Comparison of ENCODE assay signal across 12 cellular contexts in the genomic region with DNA sequence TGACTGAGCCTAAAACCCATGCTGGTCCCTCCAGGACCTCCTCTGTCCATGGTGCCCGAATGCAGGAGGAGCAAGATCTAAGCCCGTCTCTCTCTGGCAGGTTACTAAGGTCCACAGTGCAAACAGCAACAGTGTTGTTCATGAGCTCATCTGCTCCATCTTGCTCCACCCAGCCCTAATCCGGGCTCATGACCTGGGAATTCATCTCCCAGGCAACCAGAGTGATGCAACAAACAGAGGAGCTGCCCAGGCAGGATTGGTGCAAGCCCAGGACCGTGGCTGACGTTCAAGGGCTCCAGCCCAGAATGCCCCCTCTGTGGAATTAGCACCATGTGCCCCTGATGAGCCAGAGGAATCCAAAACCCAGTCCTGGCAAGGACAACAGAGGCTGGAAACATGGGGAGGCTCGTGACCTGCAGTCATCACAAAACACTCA. TPM values are rescaled to one million over a fixed set of nuclear protein-coding genes. Genes with fewer than 3 reads are reported as not detected.
DNase-seq lines count a peak whose midpoint lies in the region; ATAC-seq and TF ChIP-seq lines count a peak whose summit lies in the region.
"Had no signal": no experiment of that assay in that cellular context is flagged by ENCODE, and none has a peak within 500 bp of the region (broad histone marks: within the 10 kb centered on the region; RNA-seq: fewer than 3 reads in every experiment).

No MANE protein-coding gene starts in this region.

- no peaks in the 10 kb centered on the region for H3K27me3 ChIP-seq in ascending aorta

- H3K4me1 Mint-ChIP-seq in T-helper 17 cell: no peaks in the 10 kb centered on the region

- ATAC-seq in GM18861 (IDR thresholded peaks at IDR 0.05; ENCODE audit: unreplicated experiment) (no peak), GM18519 (IDR thresholded peaks at IDR 0.05; ENCODE audit: low FRiP score, unreplicated experiment) (no peak), T-helper 17 cell (no peak), SK-N-SH treated with all-trans-retinoic acid at 6 μM for 48 hours (no peak)

- no peaks in the 10 kb centered on the region for H3K36me3 Mint-ChIP-seq in T-helper 17 cell (ENCODE audit: low read depth)

- H3K4me3 Mint-ChIP-seq in T-helper 17 cell: no peak overlapping the region
- H3K4me3 Mint-ChIP-seq: stimulated activated naive CD8-positive, alpha-beta T cell treated with anti-CD3 and anti-CD28 coated beads, Interleukin-15, Interleukin-2, amounts not matched to agents 100 ng/mL and 50 ng/mL, for 24 hours had no signal

- H3K36me3 ChIP-seq in ascending aorta: no peaks in the 10 kb centered on the region

- H3K27ac Mint-ChIP-seq in T-helper 17 cell: no peak overlapping the region
- H3K27ac Mint-ChIP-seq: stimulated activated naive CD8-positive, alpha-beta T cell treated with anti-CD3 and anti-CD28 coated beads, Interleukin-15, Interleukin-2, amounts not matched to agents 100 ng/mL and 50 ng/mL, for 24 hours had no signal

- H3K27me3 Mint-ChIP-seq in T-helper 17 cell: peaks cover 7% of the 10 kb centered on the region
- H3K27me3 Mint-ChIP-seq: stimulated activated naive CD8-positive, alpha-beta T cell treated with anti-CD3 and anti-CD28 coated beads, Interleukin-15, Interleukin-2, amounts not matched to agents 100 ng/mL and 50 ng/mL, for 24 hours had no signal

- H3K4me1 ChIP-seq in ascending aorta: no peaks in the 10 kb centered on the region

- H3K4me3 ChIP-seq in HFF-Myc (replicated peaks; ENCODE audit: low read depth, low read length): no peak overlapping the region
- H3K4me3 ChIP-seq in ascending aorta: no peak overlapping the region

- intact Hi-C loops in ascending aorta (cut with DNase I): no loop called here

- DNase-seq in HFF-Myc (ENCODE audit: extremely low read depth, low read depth): peak; percentile 3
- peak; percentile 31 to 83 for DNase-seq in ascending aorta (ENCODE audit: low spot score in 2 of 2)
- peak; percentile 39 to 53 for DNase-seq in hippocampal formation (lab: John Stamatoyannopoulos, UW)
- peak in 37 of 49 donors; percentile 11 to 85 (median 54) for DNase-seq in substantia nigra (lab: John Stamatoyannopoulos, UW)
- no peak for DNase-seq in T-helper 17 cell
- DNase-seq: activated T-cell treated with anti-CD3 and anti-CD28 coated beads, Interleukin-2, amount 50 U/mL, for 48 hours; MV-4-11 had no signal

- H3K27ac ChIP-seq in ascending aorta (no peak overlapping the region), substantia nigra (ENCODE audit: low read depth, low read length, poor library complexity, severe bottlenecking) (no peak overlapping the region)

- H3K9me3 ChIP-seq in ascending aorta (no peaks in the 10 kb centered on the region), T-helper 17 cell (ENCODE audit: control insufficient read depth, low read length, poor library complexity, severe bottlenecking) (no peaks in the 10 kb centered on the region)

- no peak for TF ChIP-seq CTCF in HFF-Myc (IDR thresholded peaks at IDR 0.05; ENCODE audit: low read depth, low read length, missing control alignments)
- no peak for TF ChIP-seq CTCF in ascending aorta (IDR thresholded peaks at IDR 0.05)

TF ChIP-seq in SK-N-SH treated with all-trans-retinoic acid at 6 μM for 48 hours, 23 proteins besides CTCF, POLR2A, EP300 and RAD21:
- no peak for TF ChIP-seq ZNF565 (CRISPR knock-in tag; conservative IDR thresholded peaks at IDR 0.05; ENCODE audit: low read depth)
- no peak for TF ChIP-seq ZC3H10 (CRISPR knock-in tag; IDR thresholded peaks at IDR 0.05)
- TF ChIP-seq ZNF8 (CRISPR knock-in tag; IDR thresholded peaks at IDR 0.05): no peak
- TF ChIP-seq, protein P1, sequence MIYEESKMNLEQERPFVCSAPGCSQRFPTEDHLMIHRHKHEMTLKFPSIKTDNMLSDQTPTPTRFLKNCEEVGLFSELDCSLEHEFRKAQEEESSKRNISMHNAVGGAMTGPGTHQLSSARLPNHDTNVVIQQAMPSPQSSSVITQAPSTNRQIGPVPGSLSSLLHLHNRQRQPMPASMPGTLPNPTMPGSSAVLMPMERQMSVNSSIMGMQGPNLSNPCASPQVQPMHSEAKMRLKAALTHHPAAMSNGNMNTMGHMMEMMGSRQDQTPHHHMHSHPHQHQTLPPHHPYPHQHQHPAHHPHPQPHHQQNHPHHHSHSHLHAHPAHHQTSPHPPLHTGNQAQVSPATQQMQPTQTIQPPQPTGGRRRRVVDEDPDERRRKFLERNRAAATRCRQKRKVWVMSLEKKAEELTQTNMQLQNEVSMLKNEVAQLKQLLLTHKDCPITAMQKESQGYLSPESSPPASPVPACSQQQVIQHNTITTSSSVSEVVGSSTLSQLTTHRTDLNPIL (CRISPR knock-in tag; IDR thresholded peaks at IDR 0.05; ENCODE audit: low read depth): no peak
- TF ChIP-seq PPARA (CRISPR knock-in tag; IDR thresholded peaks at IDR 0.05; ENCODE audit: borderline replicate concordance): no peak
- TF ChIP-seq TOX (CRISPR knock-in tag; IDR thresholded peaks at IDR 0.05; ENCODE audit: borderline replicate concordance): no peak
- no peak for TF ChIP-seq GLIS3 (CRISPR knock-in tag; IDR thresholded peaks at IDR 0.05)
- TF ChIP-seq OSR1 (CRISPR knock-in tag; IDR thresholded peaks at IDR 0.05): no peak
- TF ChIP-seq, protein P2, sequence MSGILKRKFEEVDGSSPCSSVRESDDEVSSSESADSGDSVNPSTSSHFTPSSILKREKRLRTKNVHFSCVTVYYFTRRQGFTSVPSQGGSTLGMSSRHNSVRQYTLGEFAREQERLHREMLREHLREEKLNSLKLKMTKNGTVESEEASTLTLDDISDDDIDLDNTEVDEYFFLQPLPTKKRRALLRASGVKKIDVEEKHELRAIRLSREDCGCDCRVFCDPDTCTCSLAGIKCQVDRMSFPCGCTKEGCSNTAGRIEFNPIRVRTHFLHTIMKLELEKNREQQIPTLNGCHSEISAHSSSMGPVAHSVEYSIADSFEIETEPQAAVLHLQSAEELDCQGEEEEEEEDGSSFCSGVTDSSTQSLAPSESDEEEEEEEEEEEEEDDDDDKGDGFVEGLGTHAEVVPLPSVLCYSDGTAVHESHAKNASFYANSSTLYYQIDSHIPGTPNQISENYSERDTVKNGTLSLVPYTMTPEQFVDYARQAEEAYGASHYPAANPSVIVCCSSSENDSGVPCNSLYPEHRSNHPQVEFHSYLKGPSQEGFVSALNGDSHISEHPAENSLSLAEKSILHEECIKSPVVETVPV (CRISPR knock-in tag; IDR thresholded peaks at IDR 0.05): no peak
- no peak for TF ChIP-seq TCF4 (CRISPR knock-in tag; IDR thresholded peaks at IDR 0.05; ENCODE audit: borderline replicate concordance)
- no peak for TF ChIP-seq BACH2 (CRISPR knock-in tag; IDR thresholded peaks at IDR 0.05; ENCODE audit: borderline replicate concordance)
- no peak for TF ChIP-seq ARNTL (CRISPR knock-in tag; IDR thresholded peaks at IDR 0.05; ENCODE audit: borderline replicate concordance, low read depth)
- TF ChIP-seq ZNF70 (CRISPR knock-in tag; IDR thresholded peaks at IDR 0.05): no peak
- TF ChIP-seq CSDC2 (CRISPR knock-in tag; IDR thresholded peaks at IDR 0.05): no peak
- no peak for TF ChIP-seq ISL1 (CRISPR knock-in tag; IDR thresholded peaks at IDR 0.05)
TF ChIP-seq in SK-N-SH treated with all-trans-retinoic acid at 6 μM for 48 hours: peak in this region for 0.

RNA-seq across cellular contexts. Expression of a gene that starts 29.9 kb away (rescaled TPM):
- 129 TPM for total RNA-seq in ascending aorta
- total RNA-seq in T-helper 17 cell: not detected
- total RNA-seq: mononuclear cell had no signal

Comparison
In these comparisons a context has a peak if more than half of its experiments do, and no peak if none do; other contexts are left out.
1. DNase-seq: peak in HFF-Myc (single experiment), ascending aorta (2 of 2), hippocampal formation (2 of 2) and substantia nigra (37 of 49); none in T-helper 17 cell (0 of 3).
2. RNA of a gene that starts 29.9 kb away (total RNA-seq): 129 TPM in ascending aorta (single experiment); not detected in T-helper 17 cell; every median in the first group is over 100 times any median in the second.